ENCODE assay signal across 2 cellular contexts in genomic region chr2:240626531-240627300, GRCh38.
TF ChIP-seq lines count a peak whose summit lies in the region.

No MANE protein-coding gene starts in this region.

TF ChIP-seq in GM12891, 5 proteins besides CTCF, POLR2A, EP300 and RAD21:
- TF ChIP-seq SPI1 (IDR thresholded peaks at IDR 0.05; ENCODE audit: low read depth, low read length), result peak; percentile 82
- TF ChIP-seq PAX5 (IDR thresholded peaks at IDR 0.05; ENCODE audit: insufficient read depth, low read length, severe bottlenecking), result no peak

TF ChIP-seq in K562, 482 proteins besides CTCF, POLR2A, EP300 and RAD21:
- no peak for TF ChIP-seq ZNF830 (CRISPR knock-in tag; IDR thresholded peaks at IDR 0.05)
- TF ChIP-seq MXD1 (CRISPR knock-in tag; IDR thresholded peaks at IDR 0.05; ENCODE audit: borderline replicate concordance, poor library complexity, severe bottlenecking), result no peak
- TF ChIP-seq MLLT1 (IDR thresholded peaks at IDR 0.05), result no peak
- no peak for TF ChIP-seq ZNF436 (CRISPR knock-in tag; IDR thresholded peaks at IDR 0.05)
- peak; percentile 87 for TF ChIP-seq SPI1 (IDR thresholded peaks at IDR 0.05; ENCODE audit: borderline replicate concordance, low read depth, low read length)
- TF ChIP-seq ZNF395 (CRISPR knock-in tag; IDR thresholded peaks at IDR 0.05), result no peak
- TF ChIP-seq L3MBTL2 (IDR thresholded peaks at IDR 0.05), result peak; percentile 36
- peak; percentile 66 for TF ChIP-seq ESRRA (IDR thresholded peaks at IDR 0.05; ENCODE audit: borderline replicate concordance, low read depth)
- no peak for TF ChIP-seq PTRF (tag; IDR thresholded peaks at IDR 0.05)
- no peak for TF ChIP-seq NR0B1 (IDR thresholded peaks at IDR 0.05; ENCODE audit: partially characterized antibody)
- TF ChIP-seq IFI16 (CRISPR knock-in tag; IDR thresholded peaks at IDR 0.05), result no peak
